ENCODE assay signal across 8 cellular contexts in the genomic region with DNA sequence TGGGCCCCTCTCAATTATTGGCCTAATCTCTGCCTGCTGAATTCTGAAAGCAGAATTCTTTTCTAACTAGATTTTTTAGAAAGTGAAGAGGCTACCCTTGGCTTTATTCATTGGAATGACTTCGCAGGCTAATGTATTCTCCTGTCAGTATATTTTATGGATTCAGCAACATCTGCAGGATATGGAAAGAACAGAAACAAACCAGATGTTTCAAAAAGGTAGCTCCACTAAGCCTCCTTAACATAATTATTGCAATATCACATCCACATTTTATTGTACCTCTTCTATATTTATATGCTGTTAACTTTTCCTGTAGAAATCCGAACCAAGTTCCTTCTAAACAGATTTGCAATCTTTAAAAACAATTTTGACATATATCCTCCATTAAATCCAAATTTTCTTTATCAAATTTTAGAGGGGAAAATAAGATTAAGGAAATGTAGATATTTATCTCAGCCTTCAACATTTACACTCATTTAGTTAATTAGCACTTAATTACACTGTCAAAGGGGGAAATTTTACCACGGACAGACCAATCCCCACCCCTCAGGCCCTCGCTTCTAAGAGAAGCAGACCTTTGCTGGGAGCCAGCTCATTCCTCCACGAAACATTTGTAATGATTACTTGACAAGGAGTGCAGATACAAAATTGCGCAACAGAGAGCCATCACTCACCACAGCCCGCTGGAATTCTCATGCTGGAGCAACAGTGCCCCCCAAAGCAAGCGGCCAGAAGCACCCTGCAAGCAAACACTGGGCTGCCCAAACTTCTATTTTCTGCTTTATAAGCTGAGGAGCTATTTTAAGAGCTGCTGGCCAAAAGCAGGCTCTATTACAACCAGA.
A peak's percentile ranks its signal among the peaks of the same experiment; 100 is the strongest.
DNase-seq lines count a peak whose midpoint lies in the region; ATAC-seq and TF ChIP-seq lines count a peak whose summit lies in the region.

No MANE protein-coding gene starts in this region.

- ATAC-seq in HG03039 (IDR thresholded peaks at IDR 0.05; ENCODE audit: unreplicated experiment), result no peak

- no peak overlapping the region for H3K27ac ChIP-seq in VCaP

- H3K9me3 Mint-ChIP-seq in glutamatergic neuron (ENCODE audit: unreplicated experiment) (no peaks in the 10 kb centered on the region), osteocyte (ENCODE audit: unreplicated experiment) (peaks cover 3% of the 10 kb centered on the region)

- H3K27ac Mint-ChIP-seq in glutamatergic neuron (ENCODE audit: unreplicated experiment), result no peak overlapping the region
- H3K27ac Mint-ChIP-seq in osteocyte (ENCODE audit: unreplicated experiment), result no peak overlapping the region

- H3K27me3 Mint-ChIP-seq in glutamatergic neuron (ENCODE audit: unreplicated experiment) (no peaks in the 10 kb centered on the region), osteocyte (ENCODE audit: unreplicated experiment) (no peaks in the 10 kb centered on the region)

- TF ChIP-seq CTCF in GM10266 (IDR thresholded peaks at IDR 0.05; ENCODE audit: control insufficient read depth, insufficient read depth, low read depth, missing control alignments), result peak; percentile 58
- peak; percentile 71 for TF ChIP-seq CTCF in VCaP (conservative IDR thresholded peaks at IDR 0.05)
- TF ChIP-seq CTCF in glutamatergic neuron (IDR thresholded peaks at IDR 0.05; ENCODE audit: partially characterized antibody, unreplicated experiment), result peak; percentile 14
- TF ChIP-seq CTCF in osteocyte (IDR thresholded peaks at IDR 0.05), result peak; percentile 72

- DNase-seq in GM10266 (ENCODE audit: extremely low spot score) (peak; percentile 28), Kasumi-1 (lab: John Stamatoyannopoulos, UW) (peak; percentile 83 to 85), glutamatergic neuron (peak; percentile 50), osteocyte (ENCODE audit: extremely low spot score, unreplicated experiment) (peak; percentile 86), NCI-H774 (lab: John Stamatoyannopoulos, UW) (no peak), NCI-H128 (lab: John Stamatoyannopoulos, UW; ENCODE audit: unreplicated experiment) (no peak)

- H3K4me3 Mint-ChIP-seq in glutamatergic neuron (ENCODE audit: unreplicated experiment) (no peak overlapping the region), osteocyte (ENCODE audit: unreplicated experiment) (no peak overlapping the region)

- H3K36me3 Mint-ChIP-seq in glutamatergic neuron (ENCODE audit: unreplicated experiment) (no peaks in the 10 kb centered on the region), osteocyte (ENCODE audit: unreplicated experiment) (no peaks in the 10 kb centered on the region)

- H3K4me1 Mint-ChIP-seq in glutamatergic neuron (ENCODE audit: low read depth, unreplicated experiment), result peaks cover 17% of the 10 kb centered on the region
- peaks cover 7% of the 10 kb centered on the region for H3K4me1 Mint-ChIP-seq in osteocyte (ENCODE audit: unreplicated experiment)

Comparison
In these comparisons a context has a peak if more than half of its experiments do, and no peak if none do; other contexts are left out.
1. DNase-seq: peak in GM10266 (single experiment), Kasumi-1 (2 of 2), glutamatergic neuron (single experiment) and osteocyte (single experiment); none in NCI-H774 (single experiment) and NCI-H128 (single experiment).
2. CTCF ChIP-seq: peak in every context shown above with its lines; median percentile 72 in osteocyte; 71 in VCaP; 58 in GM10266; 14 in glutamatergic neuron.